ENCODE assay signal across 12 cellular contexts in genomic region chr1:205569411-205570172, GRCh38.
DNase-seq lines count a peak whose midpoint lies in the region; ATAC-seq, FAIRE-seq and TF ChIP-seq lines count a peak whose summit lies in the region.
"Had no signal": no experiment of that assay in that cellular context is flagged by ENCODE, and none has a peak within 500 bp of the region (broad histone marks: within the 10 kb centered on the region; RNA-seq: fewer than 3 reads in every experiment).

No MANE protein-coding gene starts in this region.

- no peak for FAIRE-seq in K562 (lab: Jason Lieb, UNC)

- TF ChIP-seq RAD21 in K562 (CRISPR knock-in tag; conservative IDR thresholded peaks at IDR 0.05 in 1 of 2, IDR thresholded peaks at IDR 0.05 in 1 of 2), result no peak

- TF ChIP-seq POLR2A in K562 (conservative IDR thresholded peaks at IDR 0.05), result no peak

- POLR2A ChIA-PET in K562 (lab: Yijun Ruan, JAX), result interaction anchor here (0.5 to 0.7 kb wide), 3 partner anchors 100 to 919 kb away, joined by 3 to 4 read pairs (median 4); no protein-coding TSS in a partner anchor

- TF ChIP-seq CTCF in K562 (IDR thresholded peaks at IDR 0.05 in 2 of 3, conservative IDR thresholded peaks at IDR 0.05 in 1 of 3; ENCODE audit: insufficient read depth in 2 of 3, low read depth in 1 of 3, low read length in 3 of 3) (no peak), lower lobe of right lung (IDR thresholded peaks at IDR 0.05) (no peak), GM13976 (IDR thresholded peaks at IDR 0.05; ENCODE audit: borderline replicate concordance, control extremely low read depth, extremely low read depth, insufficient read depth, missing control alignments) (no peak)

- H2AFZ ChIP-seq in K562 (ENCODE audit: low read depth, low read length), result no peak overlapping the region

- TF ChIP-seq EP300 in K562 (IDR thresholded peaks at IDR 0.05; ENCODE audit: low read length), result no peak

- no peak overlapping the region for H3K27ac ChIP-seq in K562 (ENCODE audit: extremely low read depth, low read depth, low read length)
- H3K27ac ChIP-seq in lower lobe of right lung, result peak overlapping the region; percentile 53
- no peak overlapping the region for H3K27ac ChIP-seq in subcutaneous abdominal adipose tissue (ENCODE audit: low read depth, low read length)
- H3K27ac ChIP-seq: RWPE1 had no signal

- intact Hi-C loops in K562 (cut with micrococcal nuclease), result no loop called here
- intact Hi-C loops in lower lobe of right lung (cut with DNase I), result no loop called here

- CTCF ChIA-PET in K562 (lab: Yijun Ruan, JAX; ENCODE audit: low intra/inter-chr PET ratio), result interaction anchor here (0.7 kb wide), 1 partner anchor 222 kb away, joined by 7 read pairs; no protein-coding TSS in a partner anchor

- DNase-seq in NCI-H748 (lab: John Stamatoyannopoulos, UW; ENCODE audit: unreplicated experiment) (peak; percentile 9), NCI-H748 treated with DMSO at 0.1 percent for 48 hours (lab: John Stamatoyannopoulos, UW) (no peak), K562 (ENCODE audit: extremely low read depth in 1 of 4, low spot score in 3 of 4) (no peak), lower lobe of right lung (no peak), kidney tubule cell (ENCODE audit: low spot score) (no peak), GM13976 (ENCODE audit: low spot score) (no peak)
- no peak for DNase-seq in stimulated activated CD4-positive, alpha-beta T cell treated with anti-CD3 and anti-CD28 coated beads, Interleukin-2, amount 100 ng/mL, for 48 hours
- DNase-seq: aorta, GF-D8, NCI-H187 treated with DMSO at 0.1 percent for 48 hours had no signal

- WGBS in K562 (ENCODE audit: insufficient coverage, low coverage, missing lambda C conversion rate), result 2% methylated on average over 21 of the region's 22 CpGs

- no peak overlapping the region for H3K9ac ChIP-seq in K562 (ENCODE audit: insufficient read depth in 1 of 2, low read depth in 2 of 2, low read length in 2 of 2)
- H3K9ac ChIP-seq in subcutaneous abdominal adipose tissue (ENCODE audit: low read length in 5 of 5), result peak overlapping the region in 1 of 5 donors; percentile 4

- ATAC-seq in K562 (no peak), lower lobe of right lung (peak in 1 of 2 donors; percentile 16)

- H3K4me3 ChIP-seq in K562 (no peak overlapping the region), lower lobe of right lung (peak overlapping the region; percentile 53), subcutaneous abdominal adipose tissue (ENCODE audit: low read depth in 1 of 5, low read length in 5 of 5) (peak overlapping the region in 3 of 5 donors; percentile 42 to 69 (median 67))

- H3K79me2 ChIP-seq in K562 (ENCODE audit: control insufficient read depth, insufficient read depth, low read length), result no peaks in the 10 kb centered on the region

- H4K20me1 ChIP-seq in K562 (replicated peaks; ENCODE audit: control insufficient read depth, insufficient read depth, low read length), result peaks cover 11% of the 10 kb centered on the region; the same call in 1 of the 2 replicates

- no peak overlapping the region for H3K4me2 ChIP-seq in K562 (ENCODE audit: insufficient read depth, low read length)

- H3K9me3 ChIP-seq in K562 (replicated peaks; ENCODE audit: control insufficient read depth, insufficient read depth, low read depth, low read length) (no peaks in the 10 kb centered on the region), lower lobe of right lung (no peaks in the 10 kb centered on the region), subcutaneous abdominal adipose tissue (ENCODE audit: control insufficient read depth in 5 of 5, low read length in 5 of 5) (no peaks in the 10 kb centered on the region)

- H3K4me1 ChIP-seq in K562 (replicated peaks in 1 of 2; ENCODE audit: control insufficient read depth in 2 of 2, insufficient read depth in 2 of 2, low read length in 2 of 2) (peaks cover 0 to 7% of the 10 kb centered on the region in 2 experiments; a peak in 2 of 5 replicates), lower lobe of right lung (peaks cover 8% of the 10 kb centered on the region), subcutaneous abdominal adipose tissue (ENCODE audit: control insufficient read depth in 5 of 5, insufficient read depth in 5 of 5, low read length in 5 of 5) (peaks cover 0 to 13% (median 7%) of the 10 kb centered on the region in 5 donors)

- H3K36me3 ChIP-seq in K562 (ENCODE audit: control insufficient read depth, insufficient read depth, low read length) (no peaks in the 10 kb centered on the region), lower lobe of right lung (no peaks in the 10 kb centered on the region), subcutaneous abdominal adipose tissue (ENCODE audit: control insufficient read depth in 5 of 5, insufficient read depth in 5 of 5, low read length in 5 of 5) (no peaks in the 10 kb centered on the region)

- H3K27me3 ChIP-seq in K562 (ENCODE audit: control insufficient read depth in 2 of 2, insufficient read depth in 2 of 2, low read length in 2 of 2), result peaks cover 37 to 50% of the 10 kb centered on the region in 2 experiments
- peaks cover 29% of the 10 kb centered on the region for H3K27me3 ChIP-seq in lower lobe of right lung (ENCODE audit: low read depth)
- peaks cover 14 to 35% (median 28%) of the 10 kb centered on the region in 5 donors for H3K27me3 ChIP-seq in subcutaneous abdominal adipose tissue (ENCODE audit: control insufficient read depth in 5 of 5, insufficient read depth in 4 of 5, low read length in 5 of 5)

- BruUV-seq in K562 (replicated peaks; lab: Mats Ljungman, UMichigan), result no TSS peak

- no peaks in the 10 kb centered on the region for H3K9me1 ChIP-seq in K562 (ENCODE audit: control insufficient read depth, insufficient read depth, low read length)

- in situ Hi-C loops in K562 (cut with MboI), result no loop called here
- in situ Hi-C loops in GM13976 (cut with MboI; ENCODE audit: low sequenced_read_pairs, unreplicated experiment), result no loop called here

TF ChIP-seq in K562, 482 proteins besides CTCF, POLR2A, EP300 and RAD21:
- TF ChIP-seq MCM7 (IDR thresholded peaks at IDR 0.05) (no peak), EGR1 (conservative IDR thresholded peaks at IDR 0.05) (peak; percentile 25; the same call in 1 of the 2 replicates)
